1 cellular context compared by ENCODE assay signal in the genomic region with DNA sequence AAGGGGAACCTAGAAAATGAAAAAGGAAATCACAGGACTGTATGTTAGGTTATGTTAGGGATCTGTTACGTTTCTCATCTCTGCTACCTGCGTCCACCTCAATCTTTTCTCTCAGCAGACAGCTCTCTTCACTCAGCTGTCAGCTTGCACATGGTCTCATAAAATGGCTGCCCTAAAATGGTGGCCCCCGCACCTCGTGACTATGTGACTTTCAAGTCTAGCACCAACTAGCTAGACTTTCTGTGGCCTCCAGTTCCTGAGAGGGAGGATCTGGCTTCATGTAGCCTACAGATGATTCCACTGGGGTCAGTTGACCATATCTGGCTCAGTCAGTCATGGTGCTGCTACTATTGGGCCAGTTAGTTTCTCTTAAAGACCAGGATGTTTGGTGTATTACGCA.
TF ChIP-seq lines count a peak whose summit lies in the region.

No MANE protein-coding gene starts in this region.

TF ChIP-seq in K562, 482 proteins besides CTCF, POLR2A, EP300 and RAD21 (continued from another document):
- no peak for TF ChIP-seq ZNF518B (CRISPR knock-in tag; IDR thresholded peaks at IDR 0.05)
